8 cellular contexts compared by ENCODE assay signal in the genomic region with DNA sequence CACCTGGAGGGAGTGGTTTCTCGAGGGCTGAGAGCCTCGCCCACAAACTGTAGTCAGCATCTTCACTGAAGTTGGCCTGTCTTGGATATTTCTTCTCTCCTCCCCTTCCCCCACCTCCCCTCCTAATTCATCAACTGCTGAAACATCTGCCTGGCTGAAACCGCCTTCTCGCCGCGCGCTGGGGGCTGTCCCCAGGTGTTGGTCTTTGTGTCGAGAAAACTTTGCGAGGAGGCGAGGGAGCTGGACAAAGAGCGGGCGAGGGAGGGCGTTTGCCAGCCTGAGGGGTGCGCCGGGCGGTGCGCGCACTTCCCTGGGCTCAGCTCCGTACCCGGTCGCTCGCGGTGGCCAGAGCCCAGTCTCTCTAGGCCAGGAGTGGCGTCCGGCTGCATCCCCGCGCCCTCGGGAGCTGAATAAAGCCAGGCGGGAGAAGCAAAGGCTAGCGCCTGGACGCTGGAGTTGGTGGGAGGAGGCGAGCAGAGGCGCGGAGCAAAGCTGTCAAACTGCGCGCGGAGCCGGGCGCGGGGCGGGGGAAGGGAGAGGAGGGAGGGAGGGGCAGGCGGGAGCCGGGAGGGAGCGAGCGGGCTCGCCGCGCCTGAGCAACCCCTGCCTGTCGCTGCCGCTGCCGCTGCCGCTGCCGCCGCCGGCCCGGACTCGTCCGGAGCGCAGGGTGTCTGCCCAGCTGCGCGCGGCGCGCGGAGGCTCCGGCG. TPM values are rescaled to one million over a fixed set of nuclear protein-coding genes. Genes with fewer than 3 reads are reported as not detected.
DNase-seq lines count a peak whose midpoint lies in the region; ATAC-seq lines count a peak whose summit lies in the region.

A gene with protein sequence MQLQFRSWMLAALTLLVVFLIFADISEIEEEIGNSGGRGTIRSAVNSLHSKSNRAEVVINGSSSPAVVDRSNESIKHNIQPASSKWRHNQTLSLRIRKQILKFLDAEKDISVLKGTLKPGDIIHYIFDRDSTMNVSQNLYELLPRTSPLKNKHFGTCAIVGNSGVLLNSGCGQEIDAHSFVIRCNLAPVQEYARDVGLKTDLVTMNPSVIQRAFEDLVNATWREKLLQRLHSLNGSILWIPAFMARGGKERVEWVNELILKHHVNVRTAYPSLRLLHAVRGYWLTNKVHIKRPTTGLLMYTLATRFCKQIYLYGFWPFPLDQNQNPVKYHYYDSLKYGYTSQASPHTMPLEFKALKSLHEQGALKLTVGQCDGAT (plus strand): TSS at position 595 of the 707 bp plus-strand sequence. CDS start 184 bp downstream, outside the sequence.

- H3K27me3 Mint-ChIP-seq in activated T-cell treated with anti-CD3 and anti-CD28 coated beads, Interleukin-2, amount 50 U/mL, for 72 hours (ENCODE audit: low read depth) = peaks cover 77% of the 10 kb centered on the region

- H3K27ac Mint-ChIP-seq in activated T-cell treated with anti-CD3 and anti-CD28 coated beads, Interleukin-2, amount 50 U/mL, for 72 hours = no peak within 1 kb of the TSS

- no peaks in the 10 kb centered on the region for H3K36me3 Mint-ChIP-seq in activated T-cell treated with anti-CD3 and anti-CD28 coated beads, Interleukin-2, amount 50 U/mL, for 72 hours (ENCODE audit: insufficient read depth in 2 of 2)

- H3K9me3 Mint-ChIP-seq in activated T-cell treated with anti-CD3 and anti-CD28 coated beads, Interleukin-2, amount 50 U/mL, for 72 hours = no peaks in the 10 kb centered on the region

- peak within 1 kb of the TSS; percentile 27 to 79 for H3K4me3 Mint-ChIP-seq in activated T-cell treated with anti-CD3 and anti-CD28 coated beads, Interleukin-2, amount 50 U/mL, for 72 hours

- ATAC-seq in activated T-cell treated with anti-CD3 and anti-CD28 coated beads, Interleukin-2, amount 50 U/mL, for 72 hours (replicated peaks in 1 of 2) = peak in 1 of 2 donors; percentile 18
- no peak for ATAC-seq in GM21526 (IDR thresholded peaks at IDR 0.05; ENCODE audit: low FRiP score, unreplicated experiment)
- no peak for ATAC-seq in GM21381 (IDR thresholded peaks at IDR 0.05; ENCODE audit: unreplicated experiment)
- no peak for ATAC-seq in GM19397 (IDR thresholded peaks at IDR 0.05; ENCODE audit: unreplicated experiment)

- H3K4me1 Mint-ChIP-seq in activated T-cell treated with anti-CD3 and anti-CD28 coated beads, Interleukin-2, amount 50 U/mL, for 72 hours (ENCODE audit: low read depth) = peaks cover 11% of the 10 kb centered on the region

- DNase-seq in stimulated activated CD4-positive, alpha-beta T cell treated with anti-CD3 and anti-CD28 coated beads, Interleukin-4, amount 100 ng/mL, for 48 hours (ENCODE audit: low read depth in 2 of 2) = peak; percentile 3 to 6
- no peak for DNase-seq in stimulated activated CD4-positive, alpha-beta T cell treated with anti-CD3 and anti-CD28 coated beads, Interleukin-4, amount 100 ng/mL, for 4 hours
- DNase-seq in activated T-cell treated with anti-CD3 and anti-CD28 coated beads, Interleukin-2, amount 50 U/mL, for 72 hours = no peak
- peak; percentile 84 for DNase-seq in islet precursor cell
- no peak for DNase-seq in stimulated activated naive CD4-positive, alpha-beta T cell treated with Interleukin-2 at 50 U/mL for 16 hours (lab: John Stamatoyannopoulos, UW)

RNA-seq across cellular contexts. Expression of the gene that starts here (rescaled TPM):
- not detected for total RNA-seq in activated T-cell treated with anti-CD3 and anti-CD28 coated beads, Interleukin-2, amount 50 U/mL, for 72 hours

Comparison
In these comparisons a context has a peak if more than half of its experiments do, and no peak if none do; other contexts are left out.
1. DNase-seq: peak in stimulated activated CD4-positive, alpha-beta T cell treated with anti-CD3 and anti-CD28 coated beads, Interleukin-4, amount 100 ng/mL, for 48 hours (2 of 2) and islet precursor cell (single experiment); none in stimulated activated CD4-positive, alpha-beta T cell treated with anti-CD3 and anti-CD28 coated beads, Interleukin-4, amount 100 ng/mL, for 4 hours (0 of 2), activated T-cell treated with anti-CD3 and anti-CD28 coated beads, Interleukin-2, amount 50 U/mL, for 72 hours (0 of 2) and stimulated activated naive CD4-positive, alpha-beta T cell treated with Interleukin-2 at 50 U/mL for 16 hours (single experiment).